1 cellular context compared by ENCODE assay signal in the genomic region with DNA sequence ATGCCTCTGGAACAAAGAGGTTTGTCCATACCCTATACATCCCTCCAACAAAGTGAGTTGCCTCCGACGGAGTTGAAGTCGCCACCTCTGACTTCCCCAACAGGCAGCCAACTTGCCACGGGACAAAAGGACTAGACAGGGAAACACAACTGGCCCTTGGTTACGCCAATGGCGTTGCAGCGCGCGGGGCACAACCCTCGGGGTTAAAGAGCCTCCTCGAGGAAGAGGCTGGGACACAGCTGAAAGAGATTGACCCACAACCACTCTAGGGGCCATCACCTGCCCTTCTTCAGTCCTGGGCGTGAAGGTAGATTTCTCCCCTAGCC.
TF ChIP-seq lines count a peak whose summit lies in the region.

No MANE protein-coding gene starts in this region.

TF ChIP-seq in GM12878, 131 proteins besides CTCF, POLR2A, EP300 and RAD21:
- TF ChIP-seq CHD2 (IDR thresholded peaks at IDR 0.05; ENCODE audit: borderline replicate concordance, low read depth, low read length) (no peak), SIX5 (IDR thresholded peaks at IDR 0.05; ENCODE audit: low read depth, low read length, severe bottlenecking) (no peak), DPF2 (IDR thresholded peaks at IDR 0.05) (0 out of 2 replicates have a peak, but pooled peaks have one; percentile 33), SREBF2 (IDR thresholded peaks at IDR 0.05; ENCODE audit: low read length) (no peak), EZH2 (IDR thresholded peaks at IDR 0.05; ENCODE audit: borderline replicate concordance, control insufficient read depth, low read depth, low read length) (no peak), WRNIP1 (IDR thresholded peaks at IDR 0.05; ENCODE audit: borderline replicate concordance, low read depth, low read length) (no peak), TCF12 (IDR thresholded peaks at IDR 0.05; ENCODE audit: low read depth, low read length) (no peak), TAF1 (IDR thresholded peaks at IDR 0.05; ENCODE audit: borderline replicate concordance, low read depth, low read length) (no peak), RBBP5 (conservative IDR thresholded peaks at IDR 0.05) (no peak), NRF1 (conservative IDR thresholded peaks at IDR 0.05; ENCODE audit: low read depth, low read length) (no peak), SMARCA5 (IDR thresholded peaks at IDR 0.05) (no peak), BCL11A (IDR thresholded peaks at IDR 0.05; ENCODE audit: low read depth, low read length) (no peak), PAX5 (IDR thresholded peaks at IDR 0.05; ENCODE audit: borderline replicate concordance, low read depth, low read length) (0 out of 2 replicates have a peak, but pooled peaks have one; percentile 16)
- TF ChIP-seq, protein P1, sequence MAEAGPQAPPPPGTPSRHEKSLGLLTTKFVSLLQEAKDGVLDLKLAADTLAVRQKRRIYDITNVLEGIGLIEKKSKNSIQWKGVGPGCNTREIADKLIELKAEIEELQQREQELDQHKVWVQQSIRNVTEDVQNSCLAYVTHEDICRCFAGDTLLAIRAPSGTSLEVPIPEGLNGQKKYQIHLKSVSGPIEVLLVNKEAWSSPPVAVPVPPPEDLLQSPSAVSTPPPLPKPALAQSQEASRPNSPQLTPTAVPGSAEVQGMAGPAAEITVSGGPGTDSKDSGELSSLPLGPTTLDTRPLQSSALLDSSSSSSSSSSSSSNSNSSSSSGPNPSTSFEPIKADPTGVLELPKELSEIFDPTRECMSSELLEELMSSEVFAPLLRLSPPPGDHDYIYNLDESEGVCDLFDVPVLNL (IDR thresholded peaks at IDR 0.05; ENCODE audit: low read depth, low read length), result peak; percentile 84
- TF ChIP-seq, protein P2, sequence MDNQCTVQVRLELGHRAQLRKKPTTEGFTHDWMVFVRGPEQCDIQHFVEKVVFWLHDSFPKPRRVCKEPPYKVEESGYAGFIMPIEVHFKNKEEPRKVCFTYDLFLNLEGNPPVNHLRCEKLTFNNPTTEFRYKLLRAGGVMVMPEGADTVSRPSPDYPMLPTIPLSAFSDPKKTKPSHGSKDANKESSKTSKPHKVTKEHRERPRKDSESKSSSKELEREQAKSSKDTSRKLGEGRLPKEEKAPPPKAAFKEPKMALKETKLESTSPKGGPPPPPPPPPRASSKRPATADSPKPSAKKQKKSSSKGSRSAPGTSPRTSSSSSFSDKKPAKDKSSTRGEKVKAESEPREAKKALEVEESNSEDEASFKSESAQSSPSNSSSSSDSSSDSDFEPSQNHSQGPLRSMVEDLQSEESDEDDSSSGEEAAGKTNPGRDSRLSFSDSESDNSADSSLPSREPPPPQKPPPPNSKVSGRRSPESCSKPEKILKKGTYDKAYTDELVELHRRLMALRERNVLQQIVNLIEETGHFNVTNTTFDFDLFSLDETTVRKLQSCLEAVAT (IDR thresholded peaks at IDR 0.05), result no peak
- TF ChIP-seq, protein P3, sequence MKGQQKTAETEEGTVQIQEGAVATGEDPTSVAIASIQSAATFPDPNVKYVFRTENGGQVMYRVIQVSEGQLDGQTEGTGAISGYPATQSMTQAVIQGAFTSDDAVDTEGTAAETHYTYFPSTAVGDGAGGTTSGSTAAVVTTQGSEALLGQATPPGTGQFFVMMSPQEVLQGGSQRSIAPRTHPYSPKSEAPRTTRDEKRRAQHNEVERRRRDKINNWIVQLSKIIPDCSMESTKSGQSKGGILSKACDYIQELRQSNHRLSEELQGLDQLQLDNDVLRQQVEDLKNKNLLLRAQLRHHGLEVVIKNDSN (IDR thresholded peaks at IDR 0.05; ENCODE audit: borderline replicate concordance, extremely low read length, insufficient read depth, low read depth, low read length), result no peak
